Comparison of ENCODE assay signal across 2 cellular contexts in the genomic region with DNA sequence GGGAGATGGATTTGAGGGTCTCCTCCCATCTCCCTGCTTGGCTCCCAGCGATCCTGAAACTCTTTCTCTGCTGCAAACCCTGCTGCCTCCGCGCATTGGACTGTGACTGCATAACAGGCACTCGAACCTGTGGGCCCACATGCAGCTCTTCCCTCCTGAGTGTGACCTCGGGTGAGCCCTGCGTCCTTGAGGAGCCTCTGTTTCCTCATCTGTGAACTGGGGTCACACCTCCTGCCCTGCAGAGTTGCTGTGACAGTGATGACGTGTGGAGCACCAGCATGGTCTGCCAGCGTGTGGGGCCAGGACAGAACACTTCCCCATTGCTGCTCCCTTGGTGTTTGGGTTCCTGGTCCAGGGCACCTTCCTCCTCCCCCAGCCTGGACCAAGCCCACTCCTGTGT.
TF ChIP-seq lines count a peak whose summit lies in the region.

No MANE protein-coding gene starts in this region.

TF ChIP-seq in HepG2, 621 proteins besides CTCF, POLR2A, EP300 and RAD21:
- TF ChIP-seq ZNF629 (CRISPR knock-in tag; conservative IDR thresholded peaks at IDR 0.05) (0 out of 2 replicates have a peak, but pooled peaks have one; percentile 19), CREB1 (IDR thresholded peaks at IDR 0.05) (peak; percentile 13; the same call in 1 of the 2 replicates), CREB1 (CRISPR knock-in tag; IDR thresholded peaks at IDR 0.05) (no peak), FOSL2 (CRISPR knock-in tag; IDR thresholded peaks at IDR 0.05) (no peak)
TF ChIP-seq in HepG2: peak in this region for 2.

TF ChIP-seq in HEK293T, 16 proteins besides CTCF, POLR2A, EP300 and RAD21:
- TF ChIP-seq L3MBTL2 (conservative IDR thresholded peaks at IDR 0.05) (no peak), SP1 (IDR thresholded peaks at IDR 0.05) (no peak), LEF1 (IDR thresholded peaks at IDR 0.05; ENCODE audit: borderline replicate concordance) (no peak), FOXA1 (IDR thresholded peaks at IDR 0.05) (no peak), BHLHE40 (IDR thresholded peaks at IDR 0.05; ENCODE audit: borderline replicate concordance) (no peak), FOXM1 (IDR thresholded peaks at IDR 0.05; ENCODE audit: borderline replicate concordance) (no peak), SUZ12 (IDR thresholded peaks at IDR 0.05) (no peak), ZNF384 (IDR thresholded peaks at IDR 0.05) (no peak)
